In genomic region chr9:106218854-106219253, GRCh38 we compare ENCODE assay signal across 17 cellular contexts.
DNase-seq lines count a peak whose midpoint lies in the region; ATAC-seq, FAIRE-seq and TF ChIP-seq lines count a peak whose summit lies in the region.
"Had no signal": no experiment of that assay in that cellular context is flagged by ENCODE, and none has a peak within 500 bp of the region (broad histone marks: within the 10 kb centered on the region; RNA-seq: fewer than 3 reads in every experiment).

No MANE protein-coding gene starts in this region.

- DNase-seq in GM12891 (ENCODE audit: insufficient read length, low spot score): no peak
- DNase-seq in omental fat pad (ENCODE audit: low spot score): no peak
- no peak for DNase-seq in stimulated activated CD4-positive, alpha-beta T cell treated with anti-CD3 and anti-CD28 coated beads, Interleukin-12 subunit alpha, Interleukin-12 subunit beta, amount 100 ng/mL, for 4 hours
- DNase-seq in DMS79 treated with DMSO at 0.1 percent for 48 hours (lab: John Stamatoyannopoulos, UW): no peak
- DNase-seq in NCI-H1105 (lab: John Stamatoyannopoulos, UW): no peak
- DNase-seq: activated CD4-positive, CD25-positive, alpha-beta regulatory T cell; CD8-positive, alpha-beta T cell; foreskin fibroblast; KG1; NCI-H187 treated with DMSO at 0.1 percent for 48 hours; NCI-H524 treated with DMSO at 0.1 percent for 48 hours; T-cell had no signal

- TF ChIP-seq POLR2A in GM12891 (IDR thresholded peaks at IDR 0.05; ENCODE audit: low read depth, low read length): no peak

- FAIRE-seq in GM12891 (lab: Jason Lieb, UNC): peak; percentile 47
- FAIRE-seq: bronchial epithelial cell, RCC 7860 had no signal

- peak; percentile 72 for ATAC-seq in GM19452 (IDR thresholded peaks at IDR 0.05; ENCODE audit: unreplicated experiment)
- peak; percentile 58 for ATAC-seq in HG02852 (IDR thresholded peaks at IDR 0.05; ENCODE audit: unreplicated experiment)
- ATAC-seq in HG03442 (IDR thresholded peaks at IDR 0.05; ENCODE audit: unreplicated experiment): peak; percentile 59
- no peak for ATAC-seq in omental fat pad (ENCODE audit: low FRiP score)
- ATAC-seq: CD8-positive, alpha-beta T cell; T-cell had no signal

- no peak for TF ChIP-seq CTCF in omental fat pad (IDR thresholded peaks at IDR 0.05)

TF ChIP-seq in GM12891, 5 proteins besides CTCF, POLR2A, EP300 and RAD21:
- TF ChIP-seq SPI1 (IDR thresholded peaks at IDR 0.05; ENCODE audit: low read depth, low read length) (no peak), POU2F2 (IDR thresholded peaks at IDR 0.05; ENCODE audit: low read depth, low read length) (no peak), TAF1 (IDR thresholded peaks at IDR 0.05; ENCODE audit: low read depth, low read length) (no peak), POLR2AphosphoS5 (IDR thresholded peaks at IDR 0.05; ENCODE audit: low read depth, low read length) (no peak), PAX5 (IDR thresholded peaks at IDR 0.05; ENCODE audit: insufficient read depth, low read length, severe bottlenecking) (no peak)
